In genomic region chr4:82785248-82786003, GRCh38 we compare ENCODE assay signal across 11 cellular contexts. TPM values are rescaled to one million over a fixed set of nuclear protein-coding genes. Genes with fewer than 3 reads are reported as not detected.
DNase-seq lines count a peak whose midpoint lies in the region; ATAC-seq, FAIRE-seq and TF ChIP-seq lines count a peak whose summit lies in the region.
"Had no signal": no experiment of that assay in that cellular context is flagged by ENCODE, and none has a peak within 500 bp of the region (broad histone marks: within the 10 kb centered on the region; RNA-seq: fewer than 3 reads in every experiment).

No MANE protein-coding gene starts in this region.

- H3K27ac ChIP-seq in HUES6 (ENCODE audit: low read depth, low read length): peak overlapping the region; percentile 28; the same call in 1 of the 2 replicates
- H3K27ac ChIP-seq: upper lobe of left lung had no signal

- H3K4me3 ChIP-seq in HUES6 (ENCODE audit: low read depth, low read length): peak overlapping the region; percentile 38
- H3K4me3 ChIP-seq in bronchial epithelial cell (ENCODE audit: low read depth, low read length): no peak overlapping the region
- H3K4me3 ChIP-seq: ovary, upper lobe of left lung had no signal

- H3K4me1 ChIP-seq in HUES6 (ENCODE audit: control insufficient read depth, insufficient read depth, low read length): peaks cover 39% of the 10 kb centered on the region

- H3K36me3 ChIP-seq in HUES6 (ENCODE audit: control insufficient read depth, insufficient read depth, low read length) (no peaks in the 10 kb centered on the region), bronchial epithelial cell (ENCODE audit: control insufficient read depth, insufficient read depth, low read length) (no peaks in the 10 kb centered on the region)
- H3K36me3 ChIP-seq: ovary, upper lobe of left lung had no signal

- no peak for TF ChIP-seq CTCF in bronchial epithelial cell (IDR thresholded peaks at IDR 0.05; ENCODE audit: insufficient read depth, low read length, severe bottlenecking)

- peak; percentile 78 for ATAC-seq in left colon
- ATAC-seq in GM18909 (IDR thresholded peaks at IDR 0.05; ENCODE audit: poor library complexity, unreplicated experiment): no peak
- ATAC-seq in GM19351 (IDR thresholded peaks at IDR 0.05; ENCODE audit: unreplicated experiment): no peak
- no peak for ATAC-seq in stimulated activated naive CD8-positive, alpha-beta T cell treated with anti-CD3 and anti-CD28 coated beads, Interleukin-15, Interleukin-2, amounts not matched to agents 100 U/mL and 50 U/mL, for 24 hours
- no peak for ATAC-seq in GM21423 (IDR thresholded peaks at IDR 0.05; ENCODE audit: unreplicated experiment)

- intact Hi-C loops in left colon (cut with DNase I, micrococcal nuclease): no loop called here

- H3K27me3 ChIP-seq in HUES6 (ENCODE audit: control insufficient read depth, insufficient read depth, low read length): peaks cover 93% of the 10 kb centered on the region
- no peaks in the 10 kb centered on the region for H3K27me3 ChIP-seq in bronchial epithelial cell (ENCODE audit: control insufficient read depth, insufficient read depth, low read length)
- H3K27me3 ChIP-seq: ovary, upper lobe of left lung had no signal

- H3K9ac ChIP-seq in HUES6 (ENCODE audit: low read length): peak overlapping the region; percentile 19

- FAIRE-seq in bronchial epithelial cell (lab: Jason Lieb, UNC): no peak

- no peaks in the 10 kb centered on the region for H3K9me3 ChIP-seq in HUES6 (ENCODE audit: control insufficient read depth, insufficient read depth, low read depth, low read length)
- H3K9me3 ChIP-seq: ovary, upper lobe of left lung had no signal

- DNase-seq in AG20443 (ENCODE audit: low spot score) (peak; percentile 83), bronchial epithelial cell (ENCODE audit: low read depth) (peak; percentile 96), left colon (no peak)
- DNase-seq in stimulated activated naive CD8-positive, alpha-beta T cell treated with anti-CD3 and anti-CD28 coated beads, Interleukin-15, Interleukin-2, amounts not matched to agents 100 U/mL and 50 U/mL, for 24 hours: no peak
- DNase-seq: activated naive CD8-positive, alpha-beta T cell treated with anti-CD3 and anti-CD28 coated beads for 36 hours; upper lobe of left lung had no signal

RNA-seq across cellular contexts. Expression of gene SCD5, which starts 13.2 kb away (rescaled TPM):
- total RNA-seq in bronchial epithelial cell (1.3 and 4.2 TPM in 2 replicates), left colon (1 to 10 TPM in 1 of 2 donors, under 1 TPM in 1; 0.98 to 3.2 TPM)

Comparison
In these comparisons a context has a peak if more than half of its experiments do, and no peak if none do; other contexts are left out.
1. DNase-seq: peak in AG20443 (single experiment) and bronchial epithelial cell (single experiment); none in left colon (0 of 2) and stimulated activated naive CD8-positive, alpha-beta T cell treated with anti-CD3 and anti-CD28 coated beads, Interleukin-15, Interleukin-2, amounts not matched to agents 100 U/mL and 50 U/mL, for 24 hours (single experiment).